Comparison of ENCODE assay signal across 15 cellular contexts in genomic region chr14:90630407-90630806, GRCh38.
A peak's percentile ranks its signal among the peaks of the same experiment; 100 is the strongest.
DNase-seq lines count a peak whose midpoint lies in the region; ATAC-seq and TF ChIP-seq lines count a peak whose summit lies in the region.
"Had no signal": no experiment of that assay in that cellular context is flagged by ENCODE, and none has a peak within 500 bp of the region (broad histone marks: within the 10 kb centered on the region; RNA-seq: fewer than 3 reads in every experiment).

No MANE protein-coding gene starts in this region.

- no peak overlapping the region for H3K9ac ChIP-seq in H9 (ENCODE audit: extremely low read depth, insufficient read length, low read length)
- H3K9ac ChIP-seq: SK-N-SH had no signal

- no peak overlapping the region for H4K8ac ChIP-seq in H9 (replicated peaks; ENCODE audit: insufficient read length, low read depth, low read length)

- H3K9me3 ChIP-seq in H9 (ENCODE audit: control insufficient read depth, low read depth, low read length) (no peaks in the 10 kb centered on the region), right atrium auricular region (no peaks in the 10 kb centered on the region), psoas muscle (no peaks in the 10 kb centered on the region)
- H3K9me3 ChIP-seq: esophagus muscularis mucosa, pancreas, SK-N-SH had no signal

- H2AK5ac ChIP-seq in H9 (ENCODE audit: insufficient read length, low read length), result no peak overlapping the region

- H3K79me1 ChIP-seq in H9 (ENCODE audit: insufficient read depth, low read depth, low read length, poor library complexity, severe bottlenecking), result no peaks in the 10 kb centered on the region

- H3K4me3 Mint-ChIP-seq in H9 (no peak overlapping the region), HFFc6 (no peak overlapping the region)
- H3K4me3 Mint-ChIP-seq: activated naive CD8-positive, alpha-beta T cell treated with anti-CD3 and anti-CD28 coated beads, Interleukin-2, amount 10 ng/mL, durations not matched to agents 7 days and 5 days had no signal

- H4K5ac ChIP-seq in H9 (ENCODE audit: insufficient read length, low read depth, low read length), result no peak overlapping the region

- H4K91ac ChIP-seq in H9 (ENCODE audit: insufficient read length, low read depth, low read length), result no peak overlapping the region

- TF ChIP-seq CTCF in H9 (conservative IDR thresholded peaks at IDR 0.05), result no peak
- TF ChIP-seq CTCF in RWPE1 (conservative IDR thresholded peaks at IDR 0.05; ENCODE audit: low read depth), result no peak
- no peak for TF ChIP-seq CTCF in right atrium auricular region (IDR thresholded peaks at IDR 0.05)
- no peak for TF ChIP-seq CTCF in psoas muscle (IDR thresholded peaks at IDR 0.05)
- TF ChIP-seq CTCF in HFFc6 (IDR thresholded peaks at IDR 0.05), result no peak

- H3K18ac ChIP-seq in H9 (ENCODE audit: insufficient read length, low read depth, low read length), result no peak overlapping the region

- H3K36me3 ChIP-seq in right atrium auricular region (no peaks in the 10 kb centered on the region), psoas muscle (ENCODE audit: insufficient read depth in 1 of 2, low read depth in 1 of 2) (no peaks in the 10 kb centered on the region)
- H3K36me3 ChIP-seq: esophagus muscularis mucosa, pancreas had no signal

- H3K23me2 ChIP-seq in H9 (ENCODE audit: insufficient read length, low read depth, low read length, poor library complexity, severe bottlenecking), result no peaks in the 10 kb centered on the region

- H3T11ph ChIP-seq in H9 (ENCODE audit: low read length), result no peak overlapping the region

- H3K27me3 ChIP-seq in H9 (ENCODE audit: insufficient read depth, low read length) (no peaks in the 10 kb centered on the region), right atrium auricular region (no peaks in the 10 kb centered on the region), psoas muscle (ENCODE audit: insufficient read depth in 3 of 3, low read length in 2 of 3) (no peaks in the 10 kb centered on the region)
- H3K27me3 ChIP-seq: esophagus muscularis mucosa, pancreas had no signal

- no CpG with 5 or more reads among the region's 7 CpGs for WGBS in H9 (ENCODE audit: extremely low coverage, insufficient read length, low lambda C conversion rate)
- WGBS in psoas muscle, 3 donors, result 71 to 80% (median 75%) methylated on average over 7 of the region's 7 CpGs

- no peak overlapping the region for H2BK120ac ChIP-seq in H9 (ENCODE audit: low read depth, low read length, poor library complexity, severe bottlenecking)

- POLR2A ChIA-PET in RWPE1 (lab: Yijun Ruan, JAX; ENCODE audit: low non-redundant PET), result no interaction called here

- CTCF ChIA-PET in RWPE1 (lab: Yijun Ruan, JAX), result no interaction called here

- no peak overlapping the region for H2BK5ac ChIP-seq in H9 (ENCODE audit: insufficient read length, low read length)

- ATAC-seq in psoas muscle, result no peak

- no peak overlapping the region for H3K27ac ChIP-seq in H9 (ENCODE audit: insufficient read length, low read depth, low read length)
- peak overlapping the region; percentile 55 for H3K27ac ChIP-seq in RWPE1
- peak overlapping the region; percentile 28 to 49 for H3K27ac ChIP-seq in right atrium auricular region
- peak overlapping the region; percentile 94 for H3K27ac ChIP-seq in psoas muscle
- H3K27ac ChIP-seq: VCaP had no signal

- no peak overlapping the region for H3K23ac ChIP-seq in H9 (ENCODE audit: insufficient read length, low read depth, low read length)

- intact Hi-C loops in psoas muscle (cut with DNase I), result loop anchor here in 1 of 2 donors (5.0 kb wide), 1 partner anchor 37 kb away; no protein-coding TSS in a partner anchor

- H3K4me3 ChIP-seq in right atrium auricular region, result no peak overlapping the region
- no peak overlapping the region for H3K4me3 ChIP-seq in psoas muscle
- H3K4me3 ChIP-seq: esophagus muscularis mucosa, pancreas had no signal

- no peak overlapping the region for H2BK20ac ChIP-seq in H9 (ENCODE audit: low read depth, low read length, poor library complexity, severe bottlenecking)

- H3K27me3 Mint-ChIP-seq in H9 (ENCODE audit: low read depth) (no peaks in the 10 kb centered on the region), HFFc6 (ENCODE audit: insufficient read depth) (no peaks in the 10 kb centered on the region)
- H3K27me3 Mint-ChIP-seq: activated naive CD8-positive, alpha-beta T cell treated with anti-CD3 and anti-CD28 coated beads, Interleukin-2, amount 10 ng/mL, durations not matched to agents 7 days and 5 days had no signal

- H2AFZ ChIP-seq in H9 (ENCODE audit: low read length), result no peak overlapping the region

- peaks cover 0 to 13% (median 7%) of the 10 kb centered on the region in 3 experiments; a peak in 5 of 7 replicates for H3K36me3 Mint-ChIP-seq in H9 (ENCODE audit: insufficient read depth in 1 of 3, low read depth in 3 of 3)
- H3K36me3 Mint-ChIP-seq in HFFc6 (ENCODE audit: low read depth), result no peaks in the 10 kb centered on the region
- H3K36me3 Mint-ChIP-seq: activated naive CD8-positive, alpha-beta T cell treated with anti-CD3 and anti-CD28 coated beads, Interleukin-2, amount 10 ng/mL, durations not matched to agents 7 days and 5 days had no signal

- H3K4me1 ChIP-seq in H9 (ENCODE audit: insufficient read depth, low read length) (peaks cover 9% of the 10 kb centered on the region; the same call in 1 of the 2 replicates), right atrium auricular region (peaks cover 0 to 48% of the 10 kb centered on the region in 2 donors), psoas muscle (peaks cover 57% of the 10 kb centered on the region)

- H3K9me3 Mint-ChIP-seq in H9 (peaks cover 0 to 4% of the 10 kb centered on the region in 2 experiments; a peak in 2 of 5 replicates), HFFc6 (no peaks in the 10 kb centered on the region)
- H3K9me3 Mint-ChIP-seq: activated naive CD8-positive, alpha-beta T cell treated with anti-CD3 and anti-CD28 coated beads, Interleukin-2, amount 10 ng/mL, durations not matched to agents 7 days and 5 days had no signal

- H3K79me2 ChIP-seq in H9 (ENCODE audit: insufficient read depth, low read length), result no peaks in the 10 kb centered on the region

- no peak overlapping the region for H2BK15ac ChIP-seq in H9 (ENCODE audit: low read depth, low read length)

- no peak overlapping the region for H3K4me2 ChIP-seq in H9 (ENCODE audit: insufficient read depth, insufficient read length, low read length)
- H3K4me2 ChIP-seq: SK-N-SH had no signal

- H2BK12ac ChIP-seq in H9 (ENCODE audit: insufficient read length, low read depth, low read length), result no peak overlapping the region

- H3K14ac ChIP-seq in H9 (ENCODE audit: insufficient read depth, low read length), result no peak overlapping the region

- DNase-seq in H9, result no peak
- no peak for DNase-seq in RWPE1 (ENCODE audit: low spot score)
- no peak for DNase-seq in right atrium auricular region (ENCODE audit: low spot score)
- no peak for DNase-seq in psoas muscle
- DNase-seq in HFFc6, result no peak
- no peak for DNase-seq in NCI-H146 treated with DMSO at 0.1 percent for 48 hours (lab: John Stamatoyannopoulos, UW; ENCODE audit: unreplicated experiment)
- no peak for DNase-seq in DMS153 treated with DMSO at 0.1 percent for 48 hours (lab: John Stamatoyannopoulos, UW; ENCODE audit: unreplicated experiment)
- no peak for DNase-seq in DMS79 (lab: John Stamatoyannopoulos, UW)
- DNase-seq: activated naive CD8-positive, alpha-beta T cell treated with anti-CD3 and anti-CD28 coated beads, Interleukin-2, amount 10 ng/mL, durations not matched to agents 7 days and 5 days; mesendoderm; NCI-H1930; SK-N-SH had no signal

- no peaks in the 10 kb centered on the region for H4K20me1 ChIP-seq in H9 (ENCODE audit: control insufficient read depth, insufficient read depth, insufficient read length)

- H3K56ac ChIP-seq in H9 (ENCODE audit: insufficient read length, low read depth, low read length), result no peak overlapping the region

- H3K27ac Mint-ChIP-seq in H9 (peak overlapping the region in 2 of 3 experiments; percentile 5 to 87; a peak in 2 of 7 replicates), HFFc6 (no peak overlapping the region)
- H3K27ac Mint-ChIP-seq: activated naive CD8-positive, alpha-beta T cell treated with anti-CD3 and anti-CD28 coated beads, Interleukin-2, amount 10 ng/mL, durations not matched to agents 7 days and 5 days had no signal

- H3K4me1 Mint-ChIP-seq in H9 (peaks cover 22 to 32% of the 10 kb centered on the region in 2 experiments), HFFc6 (ENCODE audit: low read depth) (peaks cover 34% of the 10 kb centered on the region)

- H3K4ac ChIP-seq in H9 (ENCODE audit: low read depth, low read length), result no peak overlapping the region
